ENCODE assay signal across 22 cellular contexts in genomic region chrX:17531500-17531899, GRCh38.
"Had no signal": no experiment of that assay in that cellular context is flagged by ENCODE, and none has a peak within 500 bp of the region (broad histone marks: within the 10 kb centered on the region; RNA-seq: fewer than 3 reads in every experiment).

No MANE protein-coding gene starts in this region.

- DNase-seq: activated CD4-positive, alpha-beta T cell treated with anti-CD3 and anti-CD28 coated beads for 4 hours; activated CD4-positive, alpha-beta T cell treated with anti-CD3 and anti-CD28 coated beads, Interleukin-2, amount 50 U/mL, for 48 hours; activated CD4-positive, CD25-positive, alpha-beta regulatory T cell; activated gamma-delta T cell; activated naive CD4-positive, alpha-beta T cell treated with anti-CD3 and anti-CD28 coated beads, Interleukin-2, amount 50 U/mL, for 16 hours; activated naive CD8-positive, alpha-beta T cell treated with anti-CD3 and anti-CD28 coated beads, Interleukin-2, amount 50 U/mL, for 24 hours; body of pancreas; effector CD4-positive, alpha-beta T cell; erythroblast; foreskin keratinocyte; immature natural killer cell; left lung; naive thymus-derived CD4-positive, alpha-beta T cell; psoas muscle; stimulated activated CD4-positive, alpha-beta T cell treated with anti-CD3 and anti-CD28 coated beads, Interleukin-12 subunit alpha, Interleukin-12 subunit beta, amount 100 ng/mL, for 4 hours; stimulated activated CD4-positive, alpha-beta T cell treated with anti-CD3 and anti-CD28 coated beads, Interleukin-4, amount 100 ng/mL, for 4 hours; stimulated activated naive CD8-positive, alpha-beta T cell treated with anti-CD3 and anti-CD28 coated beads, Interleukin-15, Interleukin-2, amounts not matched to agents 100 U/mL and 50 U/mL, for 24 hours; T-helper 9 cell; thyroid gland had no signal

- H3K9ac ChIP-seq: neural progenitor cell had no signal

- H2AFZ ChIP-seq: neural progenitor cell had no signal

- H3K4me3 ChIP-seq: body of pancreas, cardiac muscle cell, left lung, neural progenitor cell, psoas muscle, right atrium auricular region, thyroid gland had no signal

- H3K4me3 Mint-ChIP-seq: activated naive CD8-positive, alpha-beta T cell treated with anti-CD3 and anti-CD28 coated beads, Interleukin-2, amount 50 U/mL, for 24 hours; immature natural killer cell; naive thymus-derived CD4-positive, alpha-beta T cell; neural progenitor cell had no signal

- H3K27ac ChIP-seq: body of pancreas, cardiac muscle cell, foreskin keratinocyte, left lung, neural progenitor cell, psoas muscle, right atrium auricular region, thyroid gland had no signal

- H3K27ac Mint-ChIP-seq: activated naive CD8-positive, alpha-beta T cell treated with anti-CD3 and anti-CD28 coated beads, Interleukin-2, amount 50 U/mL, for 24 hours; immature natural killer cell; naive thymus-derived CD4-positive, alpha-beta T cell; neural progenitor cell had no signal

- H3K9me3 ChIP-seq: body of pancreas, left lung, psoas muscle, right atrium auricular region, thyroid gland had no signal

- H3K27me3 Mint-ChIP-seq: activated naive CD8-positive, alpha-beta T cell treated with anti-CD3 and anti-CD28 coated beads, Interleukin-2, amount 50 U/mL, for 24 hours; naive thymus-derived CD4-positive, alpha-beta T cell had no signal

- H3K9me3 Mint-ChIP-seq: activated naive CD8-positive, alpha-beta T cell treated with anti-CD3 and anti-CD28 coated beads, Interleukin-2, amount 50 U/mL, for 24 hours; immature natural killer cell; neural progenitor cell had no signal

- H3K27me3 ChIP-seq: body of pancreas, cardiac muscle cell, foreskin keratinocyte, right atrium auricular region, thyroid gland had no signal

- H3K4me1 ChIP-seq: psoas muscle had no signal

- H3K4me2 ChIP-seq: neural progenitor cell had no signal

- H3K36me3 Mint-ChIP-seq: immature natural killer cell; naive thymus-derived CD4-positive, alpha-beta T cell had no signal

- H3K36me3 ChIP-seq: cardiac muscle cell, left lung, neural progenitor cell, right atrium auricular region, thyroid gland had no signal
